In genomic region chr13:65260938-65261880, GRCh38 we compare ENCODE assay signal across 16 cellular contexts.
DNase-seq lines count a peak whose midpoint lies in the region; ATAC-seq and TF ChIP-seq lines count a peak whose summit lies in the region.
"Had no signal": no experiment of that assay in that cellular context is flagged by ENCODE, and none has a peak within 500 bp of the region (broad histone marks: within the 10 kb centered on the region; RNA-seq: fewer than 3 reads in every experiment).

No MANE protein-coding gene starts in this region.

- H3K9me3 ChIP-seq in DND-41 (ENCODE audit: insufficient read depth, low read length, severe bottlenecking): no peaks in the 10 kb centered on the region
- H3K9me3 ChIP-seq in Loucy (ENCODE audit: insufficient read depth, low read depth, low read length): no peaks in the 10 kb centered on the region
- H3K9me3 ChIP-seq: right lobe of liver had no signal

- in situ Hi-C loops in astrocyte of the spinal cord (cut with HindIII; ENCODE audit: low sequenced_read_pairs): no loop called here

- no peaks in the 10 kb centered on the region for H3K36me3 ChIP-seq in DND-41 (ENCODE audit: insufficient read depth, low read length)
- H3K36me3 ChIP-seq in Loucy (ENCODE audit: insufficient read depth, low read length): no peaks in the 10 kb centered on the region
- H3K36me3 ChIP-seq: right lobe of liver had no signal

- H3K4me1 ChIP-seq in DND-41 (ENCODE audit: insufficient read depth, low read length) (peaks cover 4% of the 10 kb centered on the region; the same call in 1 of the 2 replicates), Loucy (ENCODE audit: insufficient read depth, low read length, poor library complexity, severe bottlenecking) (peaks cover 30% of the 10 kb centered on the region)
- H3K4me1 ChIP-seq: right lobe of liver had no signal

- no peak for TF ChIP-seq CTCF in DND-41 (IDR thresholded peaks at IDR 0.05; ENCODE audit: borderline replicate concordance, extremely low read depth, low read length, poor library complexity, severe bottlenecking)
- TF ChIP-seq CTCF in Loucy (conservative IDR thresholded peaks at IDR 0.05; ENCODE audit: low read length): no peak
- no peak for TF ChIP-seq CTCF in astrocyte of the spinal cord (IDR thresholded peaks at IDR 0.05; ENCODE audit: low read depth, low read length)
- TF ChIP-seq CTCF in natural killer cell (IDR thresholded peaks at IDR 0.05): no peak

- no peak for DNase-seq in DND-41
- DNase-seq in astrocyte of the spinal cord (ENCODE audit: low read depth, low spot score): peak; percentile 8
- DNase-seq in natural killer cell: no peak
- DNase-seq in DMS79 (lab: John Stamatoyannopoulos, UW): no peak
- DNase-seq in stimulated activated CD4-positive, alpha-beta T cell treated with anti-CD3 and anti-CD28 coated beads, Interleukin-4, amount 100 ng/mL, for 1 hour: no peak
- no peak for DNase-seq in activated naive CD4-positive, alpha-beta T cell (lab: John Stamatoyannopoulos, UW)
- DNase-seq: activated CD4-positive, alpha-beta T cell treated with anti-CD3 and anti-CD28 coated beads for 36 hours; activated T-cell treated with anti-CD3 and anti-CD28 coated beads, Interleukin-2, amount 50 U/mL, for 72 hours; aorta; COR-L47; NCI-H1417 treated with DMSO at 0.1 percent for 48 hours; NCI-H748 treated with DMSO at 0.1 percent for 48 hours; right lobe of liver; substantia nigra had no signal

- no peaks in the 10 kb centered on the region for H4K20me1 ChIP-seq in DND-41 (ENCODE audit: insufficient read depth, low read length)
- no peaks in the 10 kb centered on the region for H4K20me1 ChIP-seq in Loucy (ENCODE audit: insufficient read depth, low read length, poor library complexity, severe bottlenecking)

- H3K4me1 Mint-ChIP-seq in natural killer cell: peaks cover 7 to 15% of the 10 kb centered on the region in 2 donors
- H3K4me1 Mint-ChIP-seq in activated T-helper 17 cell treated with anti-CD3 and anti-CD28 coated beads, Interleukin-2, amount 50 U/mL, for 72 hours: no peaks in the 10 kb centered on the region

- H3K27me3 ChIP-seq in DND-41 (ENCODE audit: insufficient read depth, low read length, poor library complexity) (no peaks in the 10 kb centered on the region), Loucy (ENCODE audit: insufficient read depth, low read length, poor library complexity, severe bottlenecking) (no peaks in the 10 kb centered on the region)
- H3K27me3 ChIP-seq: right lobe of liver had no signal

- H3K27ac ChIP-seq in DND-41 (ENCODE audit: low read length): no peak overlapping the region
- H3K27ac ChIP-seq: right lobe of liver had no signal

- no peaks in the 10 kb centered on the region for H3K79me2 ChIP-seq in DND-41 (ENCODE audit: insufficient read depth, low read length)
- no peaks in the 10 kb centered on the region for H3K79me2 ChIP-seq in Loucy (ENCODE audit: insufficient read depth, low read length)

- H3K9ac ChIP-seq in DND-41 (ENCODE audit: low read depth, low read length): no peak overlapping the region
- peak overlapping the region; percentile 7 for H3K9ac ChIP-seq in Loucy (ENCODE audit: low read depth, low read length, poor library complexity, severe bottlenecking)

- peak overlapping the region; percentile 27 to 67 for H3K27ac Mint-ChIP-seq in natural killer cell
- H3K27ac Mint-ChIP-seq in activated T-helper 17 cell treated with anti-CD3 and anti-CD28 coated beads, Interleukin-2, amount 50 U/mL, for 72 hours: no peak overlapping the region
- H3K27ac Mint-ChIP-seq: activated CD4-positive, alpha-beta T cell treated with anti-CD3 and anti-CD28 coated beads for 36 hours; activated T-cell treated with anti-CD3 and anti-CD28 coated beads, Interleukin-2, amount 50 U/mL, for 72 hours had no signal

- peak overlapping the region; percentile 60 for H3K4me3 Mint-ChIP-seq in natural killer cell
- no peak overlapping the region for H3K4me3 Mint-ChIP-seq in activated T-helper 17 cell treated with anti-CD3 and anti-CD28 coated beads, Interleukin-2, amount 50 U/mL, for 72 hours
- H3K4me3 Mint-ChIP-seq: activated CD4-positive, alpha-beta T cell treated with anti-CD3 and anti-CD28 coated beads for 36 hours; activated T-cell treated with anti-CD3 and anti-CD28 coated beads, Interleukin-2, amount 50 U/mL, for 72 hours had no signal

- peaks cover 8% of the 10 kb centered on the region for H3K36me3 Mint-ChIP-seq in natural killer cell
- H3K36me3 Mint-ChIP-seq in activated T-helper 17 cell treated with anti-CD3 and anti-CD28 coated beads, Interleukin-2, amount 50 U/mL, for 72 hours (ENCODE audit: low read depth): no peaks in the 10 kb centered on the region

- ATAC-seq in DND-41 (ENCODE audit: insufficient read depth, low read depth): peak; percentile 71
- ATAC-seq in natural killer cell: peak in 2 of 3 donors; percentile 42 to 52
- ATAC-seq in activated T-helper 17 cell treated with anti-CD3 and anti-CD28 coated beads, Interleukin-2, amount 50 U/mL, for 72 hours (replicated peaks): no peak
- ATAC-seq: activated CD4-positive, alpha-beta T cell treated with anti-CD3 and anti-CD28 coated beads for 36 hours; activated T-cell treated with anti-CD3 and anti-CD28 coated beads, Interleukin-2, amount 50 U/mL, for 72 hours; right lobe of liver had no signal

- H3K4me3 ChIP-seq in DND-41 (ENCODE audit: low read depth in 1 of 2, low read length in 2 of 2): peak overlapping the region in 1 of 2 experiments; percentile 40; a peak in 2 of 4 replicates
- H3K4me3 ChIP-seq in Loucy (ENCODE audit: low read length, poor library complexity, severe bottlenecking): peak overlapping the region; percentile 52
- H3K4me3 ChIP-seq in astrocyte of the spinal cord (ENCODE audit: low read depth, low read length): no peak overlapping the region

- no peaks in the 10 kb centered on the region for H3K9me2 ChIP-seq in Loucy (replicated peaks; ENCODE audit: low read depth, low read length)

- H3K9me3 Mint-ChIP-seq in natural killer cell: peaks cover 2 to 4% of the 10 kb centered on the region in 2 donors
- H3K9me3 Mint-ChIP-seq in activated T-helper 17 cell treated with anti-CD3 and anti-CD28 coated beads, Interleukin-2, amount 50 U/mL, for 72 hours: peaks cover 7% of the 10 kb centered on the region

- H3F3A ChIP-seq in Loucy (ENCODE audit: low read depth): no peaks in the 10 kb centered on the region

- H2AFZ ChIP-seq in DND-41 (ENCODE audit: low read depth, low read length): peak overlapping the region; percentile 54
- peak overlapping the region; percentile 67 for H2AFZ ChIP-seq in Loucy (ENCODE audit: low read length)

- H3K4me2 ChIP-seq in DND-41 (ENCODE audit: insufficient read depth, low read length): peak overlapping the region; percentile 56
- peak overlapping the region; percentile 65 for H3K4me2 ChIP-seq in Loucy (ENCODE audit: low read depth, low read length, poor library complexity, severe bottlenecking)

- intact Hi-C loops in natural killer cell (cut with micrococcal nuclease): no loop called here

- peaks cover 0 to 7% of the 10 kb centered on the region in 2 donors for H3K27me3 Mint-ChIP-seq in natural killer cell (ENCODE audit: low read depth in 2 of 2)
- no peaks in the 10 kb centered on the region for H3K27me3 Mint-ChIP-seq in activated T-helper 17 cell treated with anti-CD3 and anti-CD28 coated beads, Interleukin-2, amount 50 U/mL, for 72 hours
- H3K27me3 Mint-ChIP-seq: activated CD4-positive, alpha-beta T cell treated with anti-CD3 and anti-CD28 coated beads for 36 hours had no signal
